ENCODE assay signal across 19 cellular contexts in the genomic region with DNA sequence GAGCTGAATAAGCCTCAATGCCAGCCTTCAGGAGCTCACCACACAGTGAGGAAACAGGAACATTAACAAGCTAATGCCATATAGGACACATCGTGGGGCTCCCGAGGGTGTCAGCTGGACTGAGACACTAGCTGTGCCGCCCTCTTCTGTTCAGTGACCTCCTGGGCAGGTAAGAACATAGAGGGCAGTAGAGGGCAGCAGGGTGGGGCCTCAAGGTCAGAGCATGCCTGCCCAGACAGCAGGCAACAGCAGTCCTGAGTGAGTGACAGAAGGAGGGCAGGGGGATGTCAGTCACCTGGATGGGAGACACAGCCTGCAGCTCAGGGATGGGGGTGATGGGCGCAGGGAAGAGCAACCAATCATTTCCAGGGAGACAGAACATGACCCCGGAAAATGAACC. TPM values are rescaled to one million over a fixed set of nuclear protein-coding genes. Genes with fewer than 3 reads are reported as not detected.
"Had no signal": no experiment of that assay in that cellular context is flagged by ENCODE, and none has a peak within 500 bp of the region (broad histone marks: within the 10 kb centered on the region; RNA-seq: fewer than 3 reads in every experiment).

No MANE protein-coding gene starts in this region.

- H3K4me3 Mint-ChIP-seq: activated CD8-positive, alpha-beta T cell treated with anti-CD3 and anti-CD28 coated beads, Interleukin-2, amount 10 ng/mL, durations not matched to agents 7 days and 5 days; activated naive CD8-positive, alpha-beta T cell treated with anti-CD3 and anti-CD28 coated beads, Interleukin-2, amount 50 U/mL, for 24 hours; activated T-helper 1 cell treated with anti-CD3 and anti-CD28 coated beads, Interleukin-12 subunit alpha, Interleukin-12 subunit beta, Interleukin-2, Interleukin-4 antibody, amounts not matched to agents 30 ng/mL and 10 ng/mL and 1 ng/mL, durations not matched to agents 14 hours and 24 hours and 36 hours; naive B cell had no signal

- H3K27me3 ChIP-seq: ascending aorta, tibial artery, vagina had no signal

- H3K36me3 Mint-ChIP-seq: naive B cell had no signal

- H3K27ac Mint-ChIP-seq: activated CD8-positive, alpha-beta T cell treated with anti-CD3 and anti-CD28 coated beads, Interleukin-2, amount 10 ng/mL, durations not matched to agents 7 days and 5 days; activated naive CD8-positive, alpha-beta T cell treated with anti-CD3 and anti-CD28 coated beads, Interleukin-2, amount 50 U/mL, for 24 hours; activated T-helper 1 cell treated with anti-CD3 and anti-CD28 coated beads, Interleukin-12 subunit alpha, Interleukin-12 subunit beta, Interleukin-2, Interleukin-4 antibody, amounts not matched to agents 30 ng/mL and 10 ng/mL and 1 ng/mL, durations not matched to agents 14 hours and 24 hours and 36 hours; naive B cell had no signal

- DNase-seq: activated CD4-positive, alpha-beta T cell treated with anti-CD3 and anti-CD28 coated beads for 48 hours; activated CD8-positive, alpha-beta memory T cell treated with anti-CD3 and anti-CD28 coated beads, Interleukin-2, amount 50 U/mL, for 48 hours; activated CD8-positive, alpha-beta T cell treated with anti-CD3 and anti-CD28 coated beads, Interleukin-2, amount 10 ng/mL, durations not matched to agents 7 days and 5 days; activated naive CD4-positive, alpha-beta T cell; activated naive CD8-positive, alpha-beta T cell treated with anti-CD3 and anti-CD28 coated beads, Interleukin-2, amount 50 U/mL, for 24 hours; hippocampal formation; naive B cell; posterior cingulate gyrus; right cardiac atrium; tibial artery had no signal

- H3K4me1 Mint-ChIP-seq: activated naive CD8-positive, alpha-beta T cell treated with anti-CD3 and anti-CD28 coated beads, Interleukin-2, amount 50 U/mL, for 24 hours had no signal

- H3K9me3 ChIP-seq: ascending aorta, tibial artery, vagina had no signal

- H3K9me3 Mint-ChIP-seq: activated naive CD8-positive, alpha-beta T cell treated with anti-CD3 and anti-CD28 coated beads, Interleukin-2, amount 50 U/mL, for 24 hours; activated T-helper 1 cell treated with anti-CD3 and anti-CD28 coated beads, Interleukin-12 subunit alpha, Interleukin-12 subunit beta, Interleukin-2, Interleukin-4 antibody, amounts not matched to agents 30 ng/mL and 10 ng/mL and 1 ng/mL, durations not matched to agents 14 hours and 24 hours and 36 hours had no signal

- H3K4me3 ChIP-seq: ascending aorta, smooth muscle cell, tibial artery, vagina had no signal

- H3K36me3 ChIP-seq: ascending aorta, tibial artery, vagina had no signal

- ATAC-seq: activated CD8-positive, alpha-beta T cell treated with anti-CD3 and anti-CD28 coated beads, Interleukin-2, amount 10 ng/mL, durations not matched to agents 7 days and 5 days; activated naive CD8-positive, alpha-beta T cell treated with anti-CD3 and anti-CD28 coated beads, Interleukin-2, amount 50 U/mL, for 24 hours; esophagus mucosa; right cardiac atrium had no signal

- FAIRE-seq: endometrium had no signal

- H3K4me1 ChIP-seq: vagina had no signal

- H3K27ac ChIP-seq: ascending aorta, vagina had no signal

- H3K4me2 ChIP-seq: smooth muscle cell had no signal

RNA-seq across cellular contexts. Expression of a gene that starts 15.5 kb away (rescaled TPM):
- total RNA-seq: activated CD8-positive, alpha-beta T cell treated with anti-CD3 and anti-CD28 coated beads, Interleukin-2, amount 10 ng/mL, durations not matched to agents 7 days and 5 days; bronchial epithelial cell; chondrocyte; dermis microvascular lymphatic vessel endothelial cell had no signal
